Comparison of ENCODE assay signal across 18 cellular contexts in genomic region chr1:81498370-81499184, GRCh38.
DNase-seq lines count a peak whose midpoint lies in the region; FAIRE-seq and TF ChIP-seq lines count a peak whose summit lies in the region.
"Had no signal": no experiment of that assay in that cellular context is flagged by ENCODE, and none has a peak within 500 bp of the region (broad histone marks: within the 10 kb centered on the region; RNA-seq: fewer than 3 reads in every experiment).

No MANE protein-coding gene starts in this region.

- H4K20me1 ChIP-seq in endothelial cell of umbilical vein (replicated peaks; ENCODE audit: control insufficient read depth, extremely low read depth, insufficient read depth, low read length) (no peaks in the 10 kb centered on the region), GM23248 (ENCODE audit: insufficient read depth) (no peaks in the 10 kb centered on the region)

- TF ChIP-seq CTCF in HEK293 (tag by site-specific recombination; IDR thresholded peaks at IDR 0.05) (no peak), endothelial cell of umbilical vein (IDR thresholded peaks at IDR 0.05; ENCODE audit: extremely low read depth in 1 of 2, insufficient read depth in 1 of 2, low read depth in 1 of 2, low read length in 2 of 2) (no peak)

- H2AFZ ChIP-seq in endothelial cell of umbilical vein (ENCODE audit: low read depth, low read length) (no peak overlapping the region), GM23248 (no peak overlapping the region)

- no peaks in the 10 kb centered on the region for H3K9me1 ChIP-seq in endothelial cell of umbilical vein (replicated peaks; ENCODE audit: control insufficient read depth, extremely low read depth, insufficient read depth, low read length)

- no peaks in the 10 kb centered on the region for H3K9me3 ChIP-seq in HEK293 (ENCODE audit: control insufficient read depth, insufficient read depth, low read depth, low read length)
- H3K9me3 ChIP-seq in endothelial cell of umbilical vein (replicated peaks; ENCODE audit: control insufficient read depth, insufficient read depth, low read length): no peaks in the 10 kb centered on the region
- H3K9me3 ChIP-seq in GM23248 (ENCODE audit: low read depth): no peaks in the 10 kb centered on the region
- H3K9me3 ChIP-seq: MG63, pancreas, Peyer's patch, upper lobe of left lung had no signal

- no peak overlapping the region for H3K4me2 ChIP-seq in endothelial cell of umbilical vein (ENCODE audit: insufficient read depth, low read length)
- H3K4me2 ChIP-seq in GM23248 (ENCODE audit: unreplicated experiment): no peak overlapping the region

- CTCF ChIA-PET in HEK293 (lab: Yijun Ruan, JAX): no interaction called here
- CTCF ChIA-PET in endothelial cell of umbilical vein (lab: Charles Lee): interaction anchor here (1.6 kb wide), 1 partner anchor 15 kb away, joined by 6 read pairs; no protein-coding TSS in a partner anchor

- BruUV-seq in endothelial cell of umbilical vein (replicated peaks; lab: Mats Ljungman, UMichigan): no TSS peak

- POLR2A ChIA-PET in HEK293 (lab: Yijun Ruan, JAX): interaction anchor here (0.6 kb wide), 1 partner anchor 54 kb away, joined by 3 read pairs; no protein-coding TSS in a partner anchor
- POLR2A ChIA-PET in endothelial cell of umbilical vein (lab: Charles Lee): no interaction called here

- H3K4me1 ChIP-seq in HEK293 (ENCODE audit: control insufficient read depth, insufficient read depth, low read length): no peaks in the 10 kb centered on the region; the same call in 1 of the 2 replicates
- H3K4me1 ChIP-seq in endothelial cell of umbilical vein (ENCODE audit: control insufficient read depth, extremely low read depth, insufficient read depth, low read length): no peaks in the 10 kb centered on the region
- H3K4me1 ChIP-seq in GM23248 (ENCODE audit: insufficient read depth): no peaks in the 10 kb centered on the region
- H3K4me1 ChIP-seq: Peyer's patch had no signal

- dilution Hi-C loops in endothelial cell of umbilical vein (cut with MboI; ENCODE audit: extremely low pct_ligation_motif_present, low sequenced_read_pairs): no loop called here

- no peaks in the 10 kb centered on the region for H3K79me2 ChIP-seq in endothelial cell of umbilical vein (ENCODE audit: control insufficient read depth, insufficient read depth, low read length)
- H3K79me2 ChIP-seq in GM23248 (ENCODE audit: insufficient read depth): no peaks in the 10 kb centered on the region

- WGBS in GM23248 (ENCODE audit: low coverage in 1 of 2, low lambda C conversion rate in 2 of 2, missing lambda C conversion rate in 2 of 2), 2 experiments: 46 to 54% methylated on average over 5 of the region's 5 CpGs

- TF ChIP-seq POLR2A in endothelial cell of umbilical vein (IDR thresholded peaks at IDR 0.05; ENCODE audit: low read depth, low read length): no peak

- no peaks in the 10 kb centered on the region for H3K9me2 ChIP-seq in GM23248 (ENCODE audit: insufficient read depth)

- no peak overlapping the region for H3K4me3 ChIP-seq in HEK293 (ENCODE audit: low read depth, low read length)
- H3K4me3 ChIP-seq in endothelial cell of umbilical vein (replicated peaks in 1 of 3; ENCODE audit: insufficient read depth in 1 of 3, low read depth in 1 of 3, low read length in 3 of 3): no peak overlapping the region
- no peak overlapping the region for H3K4me3 ChIP-seq in GM23248
- H3K4me3 ChIP-seq: MG63, pancreas, Peyer's patch, upper lobe of left lung had no signal

- no peak for FAIRE-seq in endothelial cell of umbilical vein (lab: Jason Lieb, UNC)
- FAIRE-seq: colon, GM19239, H54, pancreas had no signal

- DNase-seq in DMS53 treated with DMSO at 0.1 percent for 48 hours (lab: John Stamatoyannopoulos, UW; ENCODE audit: unreplicated experiment) (peak; percentile 61), NCI-H345 treated with DMSO at 0.1 percent for 48 hours (lab: John Stamatoyannopoulos, UW; ENCODE audit: unreplicated experiment) (peak; percentile 85), endothelial cell of umbilical vein (ENCODE audit: low read depth, low spot score) (peak; percentile 46), EL (no peak), GM23248 (no peak), UCSD-AML1 (lab: John Stamatoyannopoulos, UW; ENCODE audit: unreplicated experiment) (no peak)
- DNase-seq: activated CD4-positive, CD25-positive, alpha-beta regulatory T cell treated with anti-CD3 and anti-CD28 coated beads, Interleukin-2, amount 50 U/mL, for 72 hours; activated naive CD8-positive, alpha-beta T cell treated with anti-CD3 and anti-CD28 coated beads for 36 hours; COR-L47; MG63; pancreas; Peyer's patch; stimulated activated CD4-positive, alpha-beta T cell treated with anti-CD3 and anti-CD28 coated beads, Interleukin-1b, Interleukin-23, amount 100 ng/mL, for 48 hours; upper lobe of left lung had no signal

- intact Hi-C loops in endothelial cell of umbilical vein (cut with micrococcal nuclease): no loop called here

- H3K36me3 ChIP-seq in HEK293 (ENCODE audit: control insufficient read depth in 2 of 2, insufficient read depth in 1 of 2, low read length in 2 of 2) (no peaks in the 10 kb centered on the region), endothelial cell of umbilical vein (ENCODE audit: control insufficient read depth in 2 of 2, extremely low read depth in 1 of 2, insufficient read depth in 2 of 2, low read length in 2 of 2) (no peaks in the 10 kb centered on the region), GM23248 (ENCODE audit: low read depth) (no peaks in the 10 kb centered on the region)
- H3K36me3 ChIP-seq: MG63, pancreas, Peyer's patch, upper lobe of left lung had no signal

- in situ Hi-C loops in GM23248 (cut with MboI): no loop called here

- H3K27ac ChIP-seq in HEK293 (ENCODE audit: extremely low read depth, low read depth, low read length) (no peak overlapping the region), endothelial cell of umbilical vein (ENCODE audit: insufficient read depth, low read depth, low read length) (no peak overlapping the region), GM23248 (no peak overlapping the region)
- H3K27ac ChIP-seq: pancreas, Peyer's patch, upper lobe of left lung had no signal

- H3K9ac ChIP-seq in endothelial cell of umbilical vein (replicated peaks; ENCODE audit: extremely low read depth, insufficient read depth, low read length) (no peak overlapping the region), GM23248 (no peak overlapping the region)

- no peaks in the 10 kb centered on the region for H3F3A ChIP-seq in GM23248 (ENCODE audit: insufficient read depth)

- peaks cover 0 to 1% of the 10 kb centered on the region in 2 experiments for H3K27me3 ChIP-seq in endothelial cell of umbilical vein (ENCODE audit: control insufficient read depth in 2 of 2, insufficient read depth in 2 of 2, low read length in 2 of 2)
- peaks cover 11% of the 10 kb centered on the region; the same call in 1 of the 2 replicates for H3K27me3 ChIP-seq in GM23248 (replicated peaks; ENCODE audit: insufficient read depth)
- H3K27me3 ChIP-seq: MG63, pancreas, Peyer's patch, upper lobe of left lung had no signal

TF ChIP-seq in HEK293, 187 proteins besides CTCF, POLR2A, EP300 and RAD21:
- no peak for TF ChIP-seq ZNF133 (tag by site-specific recombination; IDR thresholded peaks at IDR 0.05)
- TF ChIP-seq ZNF335 (tag by site-specific recombination; conservative IDR thresholded peaks at IDR 0.05): no peak
- no peak for TF ChIP-seq YY2 (tag by site-specific recombination; IDR thresholded peaks at IDR 0.05)
- no peak for TF ChIP-seq ZBTB48 (tag by site-specific recombination; IDR thresholded peaks at IDR 0.05)
- no peak for TF ChIP-seq ZNF830 (tag by site-specific recombination; IDR thresholded peaks at IDR 0.05; ENCODE audit: low read depth)
- TF ChIP-seq SP7 (tag by site-specific recombination; IDR thresholded peaks at IDR 0.05): peak; percentile 36; the same call in 1 of the 2 replicates
- peak; percentile 67 for TF ChIP-seq FEZF1 (tag by site-specific recombination; IDR thresholded peaks at IDR 0.05)
- TF ChIP-seq ATF2 (tag by site-specific recombination; IDR thresholded peaks at IDR 0.05; ENCODE audit: low read depth): no peak
- TF ChIP-seq ZNF658 (tag by site-specific recombination; IDR thresholded peaks at IDR 0.05): no peak

TF ChIP-seq in endothelial cell of umbilical vein, 7 proteins besides CTCF, POLR2A, EP300 and RAD21:
- TF ChIP-seq JUN (IDR thresholded peaks at IDR 0.05; ENCODE audit: borderline replicate concordance, insufficient read depth, insufficient read length, low read depth) (no peak), GATA2 (IDR thresholded peaks at IDR 0.05; ENCODE audit: insufficient read depth, insufficient read length, low read depth, low read length) (no peak), EZH2 (IDR thresholded peaks at IDR 0.05; ENCODE audit: borderline replicate concordance, low read depth, low read length, severe bottlenecking) (no peak), MAX (IDR thresholded peaks at IDR 0.05; ENCODE audit: insufficient read depth, insufficient read length) (no peak), MYC (IDR thresholded peaks at IDR 0.05; ENCODE audit: low read depth, low read length) (no peak), POLR2AphosphoS5 (IDR thresholded peaks at IDR 0.05; ENCODE audit: insufficient read depth, low read depth, low read length) (no peak)
TF ChIP-seq in endothelial cell of umbilical vein: peak in this region for 0.

Comparison
In these comparisons a context has a peak if more than half of its experiments do, and no peak if none do; other contexts are left out.
1. DNase-seq: peak in DMS53 treated with DMSO at 0.1 percent for 48 hours (single experiment), NCI-H345 treated with DMSO at 0.1 percent for 48 hours (single experiment) and endothelial cell of umbilical vein (single experiment); none in EL (single experiment), GM23248 (single experiment) and UCSD-AML1 (single experiment).